8 cellular contexts compared by ENCODE assay signal in the genomic region with DNA sequence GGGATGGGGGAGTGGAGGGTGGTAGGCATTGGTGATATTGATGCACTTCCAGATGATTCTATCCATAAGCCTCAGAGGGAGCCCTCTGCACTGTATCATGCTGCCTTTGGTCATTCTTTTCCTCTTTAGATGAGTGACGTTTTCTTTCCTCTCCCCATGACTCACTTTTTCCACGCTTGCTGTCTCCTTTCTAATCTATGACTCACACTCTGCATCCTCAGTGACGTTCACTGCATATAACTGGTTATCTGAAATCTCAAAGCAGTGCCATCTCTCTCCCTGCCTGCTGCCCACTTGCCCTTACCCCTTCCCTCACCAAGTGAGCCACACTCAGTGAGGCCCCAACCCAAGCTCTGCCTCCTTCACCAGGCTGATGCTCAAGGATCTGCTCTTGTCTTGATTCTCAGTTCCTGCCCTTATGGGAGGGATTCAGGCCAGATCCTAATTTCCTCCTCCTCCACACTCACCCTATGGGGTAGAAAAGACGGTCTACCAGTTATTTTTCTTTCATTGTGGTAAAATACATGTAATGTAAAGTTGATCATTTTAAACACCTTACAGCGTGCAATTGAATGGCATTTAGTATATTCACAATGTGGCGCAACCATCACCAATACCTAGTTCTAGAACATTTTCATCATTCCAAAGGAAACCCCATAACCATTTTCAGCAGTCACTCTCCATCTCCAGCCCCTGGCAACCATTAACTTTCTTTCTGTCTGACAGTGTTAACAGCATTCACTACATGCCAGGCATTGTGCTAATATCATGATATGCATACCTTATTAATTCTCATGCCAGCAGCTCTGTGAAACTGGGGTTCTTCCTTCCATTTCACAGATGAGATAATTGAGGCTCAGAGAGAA. TPM values are rescaled to one million over a fixed set of nuclear protein-coding genes. Genes with fewer than 3 reads are reported as not detected.
A peak's percentile ranks its signal among the peaks of the same experiment; 100 is the strongest.
DNase-seq lines count a peak whose midpoint lies in the region; ATAC-seq and TF ChIP-seq lines count a peak whose summit lies in the region.

No MANE protein-coding gene starts in this region.

- peak overlapping the region; percentile 48 for H3K4me3 Mint-ChIP-seq in activated CD8-positive, alpha-beta T cell treated with anti-CD3 and anti-CD28 coated beads for 36 hours

- ATAC-seq in activated CD8-positive, alpha-beta T cell treated with anti-CD3 and anti-CD28 coated beads for 36 hours = peak; percentile 94
- ATAC-seq in HG03280 (IDR thresholded peaks at IDR 0.05; ENCODE audit: unreplicated experiment) (no peak), HG03139 (IDR thresholded peaks at IDR 0.05; ENCODE audit: unreplicated experiment) (no peak)

- no peaks in the 10 kb centered on the region for H3K36me3 Mint-ChIP-seq in activated CD8-positive, alpha-beta T cell treated with anti-CD3 and anti-CD28 coated beads for 36 hours (ENCODE audit: low read depth)

- no peak overlapping the region for H3K27ac ChIP-seq in HEK293 (ENCODE audit: extremely low read depth, low read depth, low read length)
- H3K27ac ChIP-seq in uterus = no peak overlapping the region

- CTCF ChIA-PET in HEK293 (lab: Yijun Ruan, JAX) = no interaction called here
- CTCF ChIA-PET in activated CD8-positive, alpha-beta T cell treated with anti-CD3 and anti-CD28 coated beads for 36 hours (lab: Charles Lee) = no interaction called here

- H3K27me3 Mint-ChIP-seq in activated CD8-positive, alpha-beta T cell treated with anti-CD3 and anti-CD28 coated beads for 36 hours = peaks cover 23% of the 10 kb centered on the region

- DNase-seq in A172 (ENCODE audit: low spot score) (peak; percentile 100), kidney epithelial cell (ENCODE audit: low read depth) (peak; percentile 85), uterus (no peak), activated gamma-delta T cell (lab: John Stamatoyannopoulos, UW) (no peak)
- DNase-seq in activated CD8-positive, alpha-beta T cell treated with anti-CD3 and anti-CD28 coated beads for 36 hours = peak; percentile 84

- H3K9me3 Mint-ChIP-seq in activated CD8-positive, alpha-beta T cell treated with anti-CD3 and anti-CD28 coated beads for 36 hours = peaks cover 14% of the 10 kb centered on the region

- H3K36me3 ChIP-seq in HEK293 (ENCODE audit: control insufficient read depth in 2 of 2, insufficient read depth in 1 of 2, low read length in 2 of 2) (no peaks in the 10 kb centered on the region), kidney epithelial cell (ENCODE audit: control insufficient read depth, insufficient read depth, low read length) (no peaks in the 10 kb centered on the region), uterus (no peaks in the 10 kb centered on the region)

- H3K27me3 ChIP-seq in kidney epithelial cell (ENCODE audit: control insufficient read depth, insufficient read depth, low read length) (no peaks in the 10 kb centered on the region), uterus (no peaks in the 10 kb centered on the region)

- POLR2A ChIA-PET in HEK293 (lab: Yijun Ruan, JAX) = no interaction called here
- POLR2A ChIA-PET in activated CD8-positive, alpha-beta T cell treated with anti-CD3 and anti-CD28 coated beads for 36 hours (lab: Charles Lee) = no interaction called here

- TF ChIP-seq CTCF in HEK293 (tag by site-specific recombination; IDR thresholded peaks at IDR 0.05) = no peak
- TF ChIP-seq CTCF in activated CD8-positive, alpha-beta T cell treated with anti-CD3 and anti-CD28 coated beads for 36 hours (IDR thresholded peaks at IDR 0.05) = no peak
- no peak for TF ChIP-seq CTCF in kidney epithelial cell (IDR thresholded peaks at IDR 0.05; ENCODE audit: insufficient read depth, low read length, poor library complexity, severe bottlenecking)
- no peak for TF ChIP-seq CTCF in uterus (IDR thresholded peaks at IDR 0.05)

- H3K4me1 Mint-ChIP-seq in activated CD8-positive, alpha-beta T cell treated with anti-CD3 and anti-CD28 coated beads for 36 hours (ENCODE audit: low read depth) = peaks cover 17% of the 10 kb centered on the region

- H3K4me1 ChIP-seq in HEK293 (ENCODE audit: control insufficient read depth, insufficient read depth, low read length) (no peaks in the 10 kb centered on the region), uterus (no peaks in the 10 kb centered on the region)

- H3K4me3 ChIP-seq in HEK293 (ENCODE audit: low read depth, low read length) (no peak overlapping the region), kidney epithelial cell (ENCODE audit: low read depth, low read length) (no peak overlapping the region), uterus (no peak overlapping the region)

- H3K27ac Mint-ChIP-seq in activated CD8-positive, alpha-beta T cell treated with anti-CD3 and anti-CD28 coated beads for 36 hours = peak overlapping the region; percentile 68

- TF ChIP-seq POLR2A in uterus (IDR thresholded peaks at IDR 0.05) = no peak

- no peaks in the 10 kb centered on the region for H3K9me3 ChIP-seq in HEK293 (ENCODE audit: control insufficient read depth, insufficient read depth, low read depth, low read length)
- no peaks in the 10 kb centered on the region for H3K9me3 ChIP-seq in uterus

- intact Hi-C loops in activated CD8-positive, alpha-beta T cell treated with anti-CD3 and anti-CD28 coated beads for 36 hours (cut with micrococcal nuclease) = no loop called here
- intact Hi-C loops in uterus (cut with DNase I; ENCODE audit: low total_unique reads) = no loop called here

TF ChIP-seq in HEK293, 187 proteins besides CTCF, POLR2A, EP300 and RAD21 (continues in another document):
- TF ChIP-seq ZEB2 (tag by site-specific recombination; IDR thresholded peaks at IDR 0.05) (peak; percentile 68; the same call in 1 of the 2 replicates), ZNF555 (tag by site-specific recombination; conservative IDR thresholded peaks at IDR 0.05) (no peak), ZNF175 (tag by site-specific recombination; IDR thresholded peaks at IDR 0.05) (no peak)
- TF ChIP-seq, protein P1, sequence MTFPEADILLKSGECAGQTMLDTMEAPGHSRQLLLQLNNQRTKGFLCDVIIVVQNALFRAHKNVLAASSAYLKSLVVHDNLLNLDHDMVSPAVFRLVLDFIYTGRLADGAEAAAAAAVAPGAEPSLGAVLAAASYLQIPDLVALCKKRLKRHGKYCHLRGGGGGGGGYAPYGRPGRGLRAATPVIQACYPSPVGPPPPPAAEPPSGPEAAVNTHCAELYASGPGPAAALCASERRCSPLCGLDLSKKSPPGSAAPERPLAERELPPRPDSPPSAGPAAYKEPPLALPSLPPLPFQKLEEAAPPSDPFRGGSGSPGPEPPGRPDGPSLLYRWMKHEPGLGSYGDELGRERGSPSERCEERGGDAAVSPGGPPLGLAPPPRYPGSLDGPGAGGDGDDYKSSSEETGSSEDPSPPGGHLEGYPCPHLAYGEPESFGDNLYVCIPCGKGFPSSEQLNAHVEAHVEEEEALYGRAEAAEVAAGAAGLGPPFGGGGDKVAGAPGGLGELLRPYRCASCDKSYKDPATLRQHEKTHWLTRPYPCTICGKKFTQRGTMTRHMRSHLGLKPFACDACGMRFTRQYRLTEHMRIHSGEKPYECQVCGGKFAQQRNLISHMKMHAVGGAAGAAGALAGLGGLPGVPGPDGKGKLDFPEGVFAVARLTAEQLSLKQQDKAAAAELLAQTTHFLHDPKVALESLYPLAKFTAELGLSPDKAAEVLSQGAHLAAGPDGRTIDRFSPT (tag by site-specific recombination; IDR thresholded peaks at IDR 0.05) = peak; percentile 94
- TF ChIP-seq, protein P2, sequence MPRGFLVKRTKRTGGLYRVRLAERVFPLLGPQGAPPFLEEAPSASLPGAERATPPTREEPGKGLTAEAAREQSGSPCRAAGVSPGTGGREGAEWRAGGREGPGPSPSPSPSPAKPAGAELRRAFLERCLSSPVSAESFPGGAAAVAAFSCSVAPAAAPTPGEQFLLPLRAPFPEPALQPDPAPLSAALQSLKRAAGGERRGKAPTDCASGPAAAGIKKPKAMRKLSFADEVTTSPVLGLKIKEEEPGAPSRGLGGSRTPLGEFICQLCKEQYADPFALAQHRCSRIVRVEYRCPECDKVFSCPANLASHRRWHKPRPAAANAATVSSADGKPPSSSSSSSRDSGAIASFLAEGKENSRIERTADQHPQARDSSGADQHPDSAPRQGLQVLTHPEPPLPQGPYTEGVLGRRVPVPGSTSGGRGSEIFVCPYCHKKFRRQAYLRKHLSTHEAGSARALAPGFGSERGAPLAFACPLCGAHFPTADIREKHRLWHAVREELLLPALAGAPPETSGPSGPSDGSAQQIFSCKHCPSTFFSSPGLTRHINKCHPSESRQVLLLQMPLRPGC (tag by site-specific recombination; IDR thresholded peaks at IDR 0.05) = peak; percentile 29; the same call in 1 of the 2 replicates
- TF ChIP-seq, protein P3, sequence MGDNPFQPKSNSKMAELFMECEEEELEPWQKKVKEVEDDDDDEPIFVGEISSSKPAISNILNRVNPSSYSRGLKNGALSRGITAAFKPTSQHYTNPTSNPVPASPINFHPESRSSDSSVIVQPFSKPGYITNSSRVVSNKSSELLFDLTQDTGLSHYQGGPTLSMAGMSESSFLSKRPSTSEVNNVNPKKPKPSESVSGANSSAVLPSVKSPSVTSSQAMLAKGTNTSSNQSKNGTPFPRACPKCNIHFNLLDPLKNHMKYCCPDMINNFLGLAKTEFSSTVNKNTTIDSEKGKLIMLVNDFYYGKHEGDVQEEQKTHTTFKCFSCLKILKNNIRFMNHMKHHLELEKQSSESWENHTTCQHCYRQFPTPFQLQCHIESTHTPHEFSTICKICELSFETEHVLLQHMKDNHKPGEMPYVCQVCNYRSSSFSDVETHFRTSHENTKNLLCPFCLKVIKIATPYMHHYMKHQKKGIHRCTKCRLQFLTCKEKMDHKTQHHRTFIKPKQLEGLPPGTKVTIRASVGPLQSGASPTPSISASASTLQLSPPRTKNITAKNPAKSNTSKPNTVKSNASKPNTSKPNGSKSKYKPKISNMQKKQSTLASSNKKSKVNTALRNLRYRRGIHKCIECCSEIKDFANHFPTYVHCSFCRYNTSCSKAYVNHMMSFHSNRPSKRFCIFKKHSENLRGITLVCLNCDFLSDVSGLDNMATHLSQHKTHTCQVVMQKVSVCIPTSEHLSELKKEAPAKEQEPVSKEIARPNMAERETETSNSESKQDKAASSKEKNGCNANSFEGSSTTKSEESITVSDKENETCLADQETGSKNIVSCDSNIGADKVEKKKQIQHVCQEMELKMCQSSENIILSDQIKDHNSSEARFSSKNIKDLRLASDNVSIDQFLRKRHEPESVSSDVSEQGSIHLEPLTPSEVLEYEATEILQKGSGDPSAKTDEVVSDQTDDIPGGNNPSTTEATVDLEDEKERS (tag by site-specific recombination; IDR thresholded peaks at IDR 0.05) = peak; percentile 78; the same call in 1 of the 2 replicates

RNA-seq across cellular contexts. Expression of a gene that starts 31.8 kb away (rescaled TPM):
- 0.29 TPM in 1 of 2 replicates, not detected in the other for total RNA-seq in A172 (2014; rRNA removed; shearing (Covaris generic))
- under 1 TPM in 1 of 2 experiments, not detected in 1; 0.23 TPM for total RNA-seq in activated CD8-positive, alpha-beta T cell treated with anti-CD3 and anti-CD28 coated beads for 36 hours
- 0.04 and 0.07 TPM in 2 replicates for total RNA-seq in kidney epithelial cell
- total RNA-seq in uterus = 10 to 100 TPM in 2 of 4 donors, 1 to 10 TPM in 2; 2.1 to 20.6 (median 7.4) TPM

Comparison
In these comparisons a context has a peak if more than half of its experiments do, and no peak if none do; other contexts are left out.
1. DNase-seq: peak in A172 (single experiment), activated CD8-positive, alpha-beta T cell treated with anti-CD3 and anti-CD28 coated beads for 36 hours (single experiment) and kidney epithelial cell (single experiment); none in uterus (0 of 2) and activated gamma-delta T cell (single experiment).